1 cellular context compared by ENCODE assay signal in genomic region chr4:80014531-80014930, GRCh38.
TF ChIP-seq lines count a peak whose summit lies in the region.

No MANE protein-coding gene starts in this region.

TF ChIP-seq in IMR-90, 13 proteins besides CTCF, POLR2A, EP300 and RAD21 (continued from another document):
- no peak for TF ChIP-seq ELK1 (IDR thresholded peaks at IDR 0.05; ENCODE audit: borderline replicate concordance, low read depth, low read length)
